21 cellular contexts compared by ENCODE assay signal in the genomic region with DNA sequence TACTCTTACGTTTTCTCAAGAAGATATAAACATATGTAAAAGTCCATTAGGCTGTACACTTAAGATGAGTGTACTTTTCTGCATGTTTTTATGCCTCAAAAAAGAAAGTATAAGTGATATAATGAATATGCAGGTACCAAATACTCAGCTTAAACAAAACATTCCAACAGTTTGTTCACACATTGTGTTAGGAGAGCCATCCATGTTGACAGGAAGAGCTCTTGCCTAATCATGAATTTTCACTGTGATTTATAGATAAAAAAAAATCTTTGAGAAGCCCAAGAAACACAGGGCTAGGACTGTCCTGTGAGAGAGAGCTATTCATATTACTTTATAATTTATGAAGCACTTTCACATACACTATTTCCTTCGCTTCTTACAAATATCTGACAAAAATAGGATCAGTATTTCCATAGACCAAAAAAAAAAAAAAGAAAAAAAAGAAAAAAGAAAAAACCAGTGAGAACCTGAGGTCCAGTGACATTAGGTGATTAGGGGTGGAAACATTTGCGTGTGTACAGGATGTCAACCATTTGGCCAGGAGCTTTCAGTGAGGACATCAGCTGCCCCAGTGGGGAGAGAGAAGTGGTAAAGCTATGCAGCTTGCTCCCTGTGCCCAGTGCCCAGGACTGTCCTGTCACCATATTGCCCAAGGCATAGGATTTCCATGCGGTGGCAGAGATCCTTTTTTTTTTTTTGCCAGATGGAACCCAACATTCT.
"Had no signal": no experiment of that assay in that cellular context is flagged by ENCODE, and none has a peak within 500 bp of the region (broad histone marks: within the 10 kb centered on the region; RNA-seq: fewer than 3 reads in every experiment).

No MANE protein-coding gene starts in this region.

- H3K9ac ChIP-seq: KMS-11, SK-N-SH had no signal

- H3K27ac ChIP-seq: HL-60, KMS-11, RWPE1 had no signal

- ATAC-seq: K562 had no signal

- FAIRE-seq: HTR-8/SVneo, K562 had no signal

- H3K4me2 ChIP-seq: KMS-11, SK-N-SH had no signal

- DNase-seq: Kasumi-1, MM.1S, NCI-H1092 treated with DMSO at 0.1 percent for 48 hours, NCI-H1417, NCI-H1436 treated with DMSO at 0.1 percent for 48 hours, NCI-H1694, NCI-H187 treated with DMSO at 0.1 percent for 48 hours, NCI-H2081, NCI-H2171, NCI-H226, NCI-H510A, NCI-H524 treated with DMSO at 0.1 percent for 48 hours, NCI-H69, NCI-H774, SHP77, SK-N-SH had no signal

- H3K9me3 ChIP-seq: SK-N-SH had no signal

- H3K4me3 ChIP-seq: K562 had no signal
